Comparison of ENCODE assay signal across 28 cellular contexts in the genomic region with DNA sequence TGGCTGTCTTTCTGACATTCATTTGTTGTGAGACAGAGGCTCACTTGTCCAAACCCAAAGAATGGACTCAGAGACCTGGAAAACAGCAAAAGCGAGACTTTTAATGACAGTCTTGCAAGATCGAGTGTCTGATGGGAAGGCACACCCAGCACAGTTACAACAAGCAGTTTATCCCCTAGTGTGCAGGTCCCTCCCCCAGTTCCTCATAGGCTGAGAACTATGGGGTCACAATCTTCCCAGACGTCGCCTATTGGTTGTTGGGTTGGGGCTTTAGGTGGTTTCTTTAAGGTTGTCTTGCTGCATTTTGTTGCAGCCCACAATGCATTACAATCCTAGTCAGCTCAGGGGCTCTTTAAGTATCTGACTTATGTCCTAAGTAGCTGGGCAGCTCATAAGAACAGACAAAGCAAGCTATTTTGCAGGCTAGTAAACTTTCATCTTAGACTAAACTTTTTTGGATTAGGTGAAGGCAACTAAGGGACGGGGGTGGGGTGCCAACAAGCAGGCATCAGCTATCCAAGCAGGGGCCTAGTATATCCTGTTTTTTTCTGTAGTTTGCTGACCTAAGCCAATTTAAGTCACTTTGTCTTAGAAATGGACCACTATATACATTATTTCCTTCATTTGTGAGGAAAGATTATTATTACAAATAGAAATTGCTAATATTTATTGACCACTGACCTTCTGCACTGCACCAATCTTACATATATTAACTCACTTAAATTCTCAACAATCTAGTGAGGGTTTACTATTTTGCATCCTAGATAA.
"Had no signal": no experiment of that assay in that cellular context is flagged by ENCODE, and none has a peak within 500 bp of the region (broad histone marks: within the 10 kb centered on the region; RNA-seq: fewer than 3 reads in every experiment).

No MANE protein-coding gene starts in this region.

- H3K36me3 ChIP-seq: ascending aorta had no signal

- H3K4me1 ChIP-seq: body of pancreas had no signal

- FAIRE-seq: bronchial epithelial cell had no signal

- H3K27ac ChIP-seq: ascending aorta, body of pancreas, KMS-11, PC-9 had no signal

- H3K27ac Mint-ChIP-seq: activated B cell treated with CpG ODN at 0.5 μM for 24 hours; activated CD4-positive, alpha-beta memory T cell treated with anti-CD3 and anti-CD28 coated beads for 36 hours; activated CD4-positive, alpha-beta T cell treated with anti-CD3 and anti-CD28 coated beads, Interleukin-2, amount 10 ng/mL, durations not matched to agents 24 days and 14 days; activated naive CD4-positive, alpha-beta T cell treated with anti-CD3 and anti-CD28 coated beads, Interleukin-2, amount 50 U/mL, for 72 hours; activated naive CD8-positive, alpha-beta T cell treated with anti-CD3 and anti-CD28 coated beads, Interleukin-2, amount 50 U/mL, for 24 hours; T-helper 1 cell treated with Interleukin-12 subunit alpha and Interleukin-12 subunit beta and Interleukin-4 antibody, amounts not matched to agents 30 μg/mL and 1 μg/mL, for 36 hours had no signal

- DNase-seq: activated B cell treated with CpG ODN at 0.5 μM for 24 hours; activated CD4-positive, alpha-beta memory T cell treated with anti-CD3 and anti-CD28 coated beads for 36 hours; activated CD4-positive, alpha-beta T cell treated with anti-CD3 and anti-CD28 coated beads for 1 hour; activated CD4-positive, alpha-beta T cell treated with anti-CD3 and anti-CD28 coated beads, Interleukin-2, amount 10 ng/mL, durations not matched to agents 24 days and 14 days; activated CD8-positive, alpha-beta memory T cell treated with anti-CD3 and anti-CD28 coated beads for 24 hours; activated effector memory CD4-positive, alpha-beta T cell treated with anti-CD3 and anti-CD28 coated beads, Interleukin-2, amount 50 U/mL, for 16 hours; activated naive CD4-positive, alpha-beta T cell treated with Interleukin-2 at 50 U/mL for 16 hours; activated naive CD8-positive, alpha-beta T cell treated with anti-CD3 and anti-CD28 coated beads, Interleukin-2, amount 50 U/mL, for 24 hours; activated T-cell treated with anti-CD3 and anti-CD28 coated beads, Interleukin-2, amount 50 U/mL, for 4 hours; amniotic stem cell; body of pancreas; central memory CD4-positive, alpha-beta T cell; NCI-H1092 treated with DMSO at 0.1 percent for 48 hours; NCI-H1417 treated with DMSO at 0.1 percent for 48 hours; NCI-H1694; NCI-H2029; NCI-H2107; NCI-H345; NCI-H510A treated with DMSO at 0.1 percent for 48 hours; NCI-H69; NK-92 treated with Interleukin-12 subunit alpha and Interleukin-12 subunit beta, amount 100 ng/mL, for 24 hours; PC-9; SHP77 treated with DMSO at 0.1 percent for 48 hours had no signal

- ATAC-seq: activated naive CD4-positive, alpha-beta T cell treated with anti-CD3 and anti-CD28 coated beads, Interleukin-2, amount 50 U/mL, for 72 hours; activated naive CD8-positive, alpha-beta T cell treated with anti-CD3 and anti-CD28 coated beads, Interleukin-2, amount 50 U/mL, for 24 hours; activated T-cell treated with anti-CD3 and anti-CD28 coated beads, Interleukin-2, amount 50 U/mL, for 4 hours; body of pancreas had no signal

- H3K4me2 ChIP-seq: KMS-11, PC-9 had no signal

- H3K36me3 Mint-ChIP-seq: activated CD4-positive, alpha-beta memory T cell treated with anti-CD3 and anti-CD28 coated beads for 36 hours; activated naive CD4-positive, alpha-beta T cell treated with anti-CD3 and anti-CD28 coated beads, Interleukin-2, amount 50 U/mL, for 72 hours had no signal

- H3K27me3 ChIP-seq: ascending aorta, body of pancreas had no signal

- H3K4me1 Mint-ChIP-seq: activated B cell treated with CpG ODN at 0.5 μM for 24 hours; activated CD4-positive, alpha-beta T cell treated with anti-CD3 and anti-CD28 coated beads, Interleukin-2, amount 10 ng/mL, durations not matched to agents 24 days and 14 days; activated naive CD8-positive, alpha-beta T cell treated with anti-CD3 and anti-CD28 coated beads, Interleukin-2, amount 50 U/mL, for 24 hours had no signal

- H3K4me3 Mint-ChIP-seq: activated B cell treated with CpG ODN at 0.5 μM for 24 hours; activated CD4-positive, alpha-beta memory T cell treated with anti-CD3 and anti-CD28 coated beads for 36 hours; activated CD4-positive, alpha-beta T cell treated with anti-CD3 and anti-CD28 coated beads, Interleukin-2, amount 10 ng/mL, durations not matched to agents 24 days and 14 days; activated naive CD8-positive, alpha-beta T cell treated with anti-CD3 and anti-CD28 coated beads, Interleukin-2, amount 50 U/mL, for 24 hours; activated T-cell treated with anti-CD3 and anti-CD28 coated beads, Interleukin-2, amount 50 U/mL, for 4 hours; T-helper 1 cell treated with Interleukin-12 subunit alpha and Interleukin-12 subunit beta and Interleukin-4 antibody, amounts not matched to agents 30 μg/mL and 1 μg/mL, for 36 hours had no signal

- H3K9me3 ChIP-seq: ascending aorta, body of pancreas had no signal

- H3K9me3 Mint-ChIP-seq: activated B cell treated with CpG ODN at 0.5 μM for 24 hours; activated CD4-positive, alpha-beta memory T cell treated with anti-CD3 and anti-CD28 coated beads for 36 hours; activated CD4-positive, alpha-beta T cell treated with anti-CD3 and anti-CD28 coated beads, Interleukin-2, amount 10 ng/mL, durations not matched to agents 24 days and 14 days; activated naive CD4-positive, alpha-beta T cell treated with anti-CD3 and anti-CD28 coated beads, Interleukin-2, amount 50 U/mL, for 72 hours; activated naive CD8-positive, alpha-beta T cell treated with anti-CD3 and anti-CD28 coated beads, Interleukin-2, amount 50 U/mL, for 24 hours; activated T-cell treated with anti-CD3 and anti-CD28 coated beads, Interleukin-2, amount 50 U/mL, for 4 hours; T-helper 1 cell treated with Interleukin-12 subunit alpha and Interleukin-12 subunit beta and Interleukin-4 antibody, amounts not matched to agents 30 μg/mL and 1 μg/mL, for 36 hours had no signal

- H3K4me3 ChIP-seq: ascending aorta, body of pancreas, PC-9 had no signal

- H2AFZ ChIP-seq: PC-9 had no signal

- H3K9ac ChIP-seq: KMS-11 had no signal
